ENCODE assay signal across 12 cellular contexts in the genomic region with DNA sequence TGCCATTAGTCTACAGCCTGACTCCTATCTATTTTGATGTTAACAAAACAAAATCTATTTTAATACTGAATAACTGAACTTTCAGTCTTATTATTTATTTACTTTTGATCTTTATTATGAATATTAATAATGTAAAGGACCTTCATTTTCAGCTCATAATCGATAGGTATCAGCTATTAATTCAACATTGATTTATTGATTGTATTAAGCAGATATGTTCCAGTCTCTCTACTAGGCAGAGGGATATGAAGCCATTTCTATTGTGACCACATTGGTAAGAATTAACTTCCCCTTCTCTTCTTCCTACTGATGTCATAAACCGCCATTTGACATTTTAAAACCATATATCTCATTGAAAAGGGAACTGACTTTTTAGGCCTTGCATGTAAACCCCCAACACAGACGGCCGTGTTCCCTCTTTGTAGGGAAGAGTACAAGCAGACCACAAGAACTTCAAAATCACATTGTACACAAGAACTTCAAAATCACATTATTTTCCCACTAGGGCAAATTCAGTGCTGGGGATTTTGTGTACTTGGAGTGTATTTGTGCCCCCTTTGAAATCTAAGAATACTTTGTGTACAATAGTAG.
DNase-seq lines count a peak whose midpoint lies in the region; ATAC-seq and TF ChIP-seq lines count a peak whose summit lies in the region.
"Had no signal": no experiment of that assay in that cellular context is flagged by ENCODE, and none has a peak within 500 bp of the region (broad histone marks: within the 10 kb centered on the region; RNA-seq: fewer than 3 reads in every experiment).

No MANE protein-coding gene starts in this region.

- H3K4me3 Mint-ChIP-seq in activated naive CD8-positive, alpha-beta T cell treated with anti-CD3 and anti-CD28 coated beads, Interleukin-2, amount 50 U/mL, for 24 hours = no peak overlapping the region
- no peak overlapping the region for H3K4me3 Mint-ChIP-seq in activated naive CD8-positive, alpha-beta T cell treated with anti-CD3 and anti-CD28 coated beads for 36 hours
- no peak overlapping the region for H3K4me3 Mint-ChIP-seq in stimulated activated memory B cell treated with anti-CD40 and anti-IgM and Interleukin-4, amounts not matched to agents 10 μg/mL and 1 μg/mL and 100 μg/mL, for 72 hours
- H3K4me3 Mint-ChIP-seq: activated CD4-positive, alpha-beta T cell treated with anti-CD3 and anti-CD28 coated beads, Interleukin-2, amount 10 ng/mL, durations not matched to agents 24 days and 14 days had no signal

- TF ChIP-seq CTCF in esophagus squamous epithelium (IDR thresholded peaks at IDR 0.05) = no peak

- H3K4me3 ChIP-seq in esophagus squamous epithelium = no peak overlapping the region
- H3K4me3 ChIP-seq: pancreas had no signal

- H3K27ac ChIP-seq in esophagus squamous epithelium = peak overlapping the region in 1 of 4 donors; percentile 37
- H3K27ac ChIP-seq: 22Rv1, pancreas had no signal

- no peak overlapping the region for H3K27ac Mint-ChIP-seq in activated naive CD8-positive, alpha-beta T cell treated with anti-CD3 and anti-CD28 coated beads, Interleukin-2, amount 50 U/mL, for 24 hours
- no peak overlapping the region for H3K27ac Mint-ChIP-seq in activated naive CD8-positive, alpha-beta T cell treated with anti-CD3 and anti-CD28 coated beads for 36 hours
- peak overlapping the region; percentile 9 for H3K27ac Mint-ChIP-seq in stimulated activated memory B cell treated with anti-CD40 and anti-IgM and Interleukin-4, amounts not matched to agents 10 μg/mL and 1 μg/mL and 100 μg/mL, for 72 hours
- H3K27ac Mint-ChIP-seq: activated CD4-positive, alpha-beta T cell treated with anti-CD3 and anti-CD28 coated beads, Interleukin-2, amount 10 ng/mL, durations not matched to agents 24 days and 14 days had no signal

- H3K27me3 ChIP-seq in esophagus squamous epithelium = no peaks in the 10 kb centered on the region
- H3K27me3 ChIP-seq: pancreas had no signal

- H3K36me3 Mint-ChIP-seq in activated naive CD8-positive, alpha-beta T cell treated with anti-CD3 and anti-CD28 coated beads, Interleukin-2, amount 50 U/mL, for 24 hours (ENCODE audit: low read depth) = no peaks in the 10 kb centered on the region
- no peaks in the 10 kb centered on the region for H3K36me3 Mint-ChIP-seq in activated naive CD8-positive, alpha-beta T cell treated with anti-CD3 and anti-CD28 coated beads for 36 hours
- H3K36me3 Mint-ChIP-seq in stimulated activated memory B cell treated with anti-CD40 and anti-IgM and Interleukin-4, amounts not matched to agents 10 μg/mL and 1 μg/mL and 100 μg/mL, for 72 hours = no peaks in the 10 kb centered on the region

- H3K9me3 Mint-ChIP-seq in activated naive CD8-positive, alpha-beta T cell treated with anti-CD3 and anti-CD28 coated beads, Interleukin-2, amount 50 U/mL, for 24 hours = no peaks in the 10 kb centered on the region
- no peaks in the 10 kb centered on the region for H3K9me3 Mint-ChIP-seq in activated naive CD8-positive, alpha-beta T cell treated with anti-CD3 and anti-CD28 coated beads for 36 hours
- H3K9me3 Mint-ChIP-seq in stimulated activated memory B cell treated with anti-CD40 and anti-IgM and Interleukin-4, amounts not matched to agents 10 μg/mL and 1 μg/mL and 100 μg/mL, for 72 hours = no peaks in the 10 kb centered on the region
- H3K9me3 Mint-ChIP-seq: activated CD4-positive, alpha-beta T cell treated with anti-CD3 and anti-CD28 coated beads, Interleukin-2, amount 10 ng/mL, durations not matched to agents 24 days and 14 days had no signal

- no peaks in the 10 kb centered on the region for H3K9me3 ChIP-seq in esophagus squamous epithelium
- H3K9me3 ChIP-seq: pancreas had no signal

- peak; percentile 72 for ATAC-seq in activated naive CD8-positive, alpha-beta T cell treated with anti-CD3 and anti-CD28 coated beads, Interleukin-2, amount 50 U/mL, for 24 hours
- ATAC-seq in HG02870 (IDR thresholded peaks at IDR 0.05; ENCODE audit: unreplicated experiment) = peak; percentile 94
- ATAC-seq in stimulated activated memory B cell treated with anti-CD40 and anti-IgM and Interleukin-4, amounts not matched to agents 10 μg/mL and 1 μg/mL and 100 μg/mL, for 72 hours = peak; percentile 86

- no peak for TF ChIP-seq POLR2A in esophagus squamous epithelium (IDR thresholded peaks at IDR 0.05)

- peaks cover 0 to 10% (median 0%) of the 10 kb centered on the region in 3 donors for H3K4me1 ChIP-seq in esophagus squamous epithelium
- H3K4me1 ChIP-seq: pancreas had no signal

- 43 to 62% methylated on average over 4 of the region's 4 CpGs for WGBS in esophagus squamous epithelium, 2 donors

- DNase-seq in activated naive CD8-positive, alpha-beta T cell treated with anti-CD3 and anti-CD28 coated beads, Interleukin-2, amount 50 U/mL, for 24 hours = no peak
- DNase-seq in activated naive CD8-positive, alpha-beta T cell treated with anti-CD3 and anti-CD28 coated beads for 36 hours = no peak
- peak; percentile 81 to 98 for DNase-seq in NOMO-1 (lab: John Stamatoyannopoulos, UW; ENCODE audit: unreplicated experiment in 2 of 2)
- no peak for DNase-seq in esophagus squamous epithelium (lab: John Stamatoyannopoulos, UW)
- no peak for DNase-seq in NCI-H1694 treated with DMSO at 0.1 percent for 48 hours (lab: John Stamatoyannopoulos, UW)
- no peak for DNase-seq in ecto neural progenitor cell (ENCODE audit: low spot score)
- DNase-seq: activated CD4-positive, alpha-beta T cell treated with anti-CD3 and anti-CD28 coated beads, Interleukin-2, amount 10 ng/mL, durations not matched to agents 24 days and 14 days; NCI-H1417; pancreas had no signal

- H3K4me1 Mint-ChIP-seq in activated naive CD8-positive, alpha-beta T cell treated with anti-CD3 and anti-CD28 coated beads, Interleukin-2, amount 50 U/mL, for 24 hours = no peaks in the 10 kb centered on the region
- H3K4me1 Mint-ChIP-seq in activated naive CD8-positive, alpha-beta T cell treated with anti-CD3 and anti-CD28 coated beads for 36 hours = peaks cover 1% of the 10 kb centered on the region
- H3K4me1 Mint-ChIP-seq in stimulated activated memory B cell treated with anti-CD40 and anti-IgM and Interleukin-4, amounts not matched to agents 10 μg/mL and 1 μg/mL and 100 μg/mL, for 72 hours = peaks cover 22% of the 10 kb centered on the region
- H3K4me1 Mint-ChIP-seq: activated CD4-positive, alpha-beta T cell treated with anti-CD3 and anti-CD28 coated beads, Interleukin-2, amount 10 ng/mL, durations not matched to agents 24 days and 14 days had no signal

- no peaks in the 10 kb centered on the region for H3K27me3 Mint-ChIP-seq in activated naive CD8-positive, alpha-beta T cell treated with anti-CD3 and anti-CD28 coated beads, Interleukin-2, amount 50 U/mL, for 24 hours
- peaks cover 11% of the 10 kb centered on the region for H3K27me3 Mint-ChIP-seq in activated naive CD8-positive, alpha-beta T cell treated with anti-CD3 and anti-CD28 coated beads for 36 hours
- H3K27me3 Mint-ChIP-seq in stimulated activated memory B cell treated with anti-CD40 and anti-IgM and Interleukin-4, amounts not matched to agents 10 μg/mL and 1 μg/mL and 100 μg/mL, for 72 hours = no peaks in the 10 kb centered on the region
- H3K27me3 Mint-ChIP-seq: activated CD4-positive, alpha-beta T cell treated with anti-CD3 and anti-CD28 coated beads, Interleukin-2, amount 10 ng/mL, durations not matched to agents 24 days and 14 days had no signal

- intact Hi-C loops in esophagus squamous epithelium (cut with DNase I) = no loop called here

- H3K36me3 ChIP-seq in esophagus squamous epithelium = no peaks in the 10 kb centered on the region
- H3K36me3 ChIP-seq: pancreas had no signal

Comparison
In these comparisons a context has a peak if more than half of its experiments do, and no peak if none do; other contexts are left out.
1. DNase-seq: peak in NOMO-1 (2 of 2); none in activated naive CD8-positive, alpha-beta T cell treated with anti-CD3 and anti-CD28 coated beads, Interleukin-2, amount 50 U/mL, for 24 hours (single experiment), activated naive CD8-positive, alpha-beta T cell treated with anti-CD3 and anti-CD28 coated beads for 36 hours (single experiment), esophagus squamous epithelium (single experiment), NCI-H1694 treated with DMSO at 0.1 percent for 48 hours (single experiment) and ecto neural progenitor cell (single experiment).
2. Peak in every context shown above with its lines, with median percentiles within 50 percentile points of each other: ATAC-seq.